1 cellular context compared by ENCODE assay signal in genomic region chr9:130498298-130498917, GRCh38.
TF ChIP-seq lines count a peak whose summit lies in the region.

No MANE protein-coding gene starts in this region.

TF ChIP-seq in K562, 482 proteins besides CTCF, POLR2A, EP300 and RAD21 (continued from another document):
- TF ChIP-seq, protein P1, sequence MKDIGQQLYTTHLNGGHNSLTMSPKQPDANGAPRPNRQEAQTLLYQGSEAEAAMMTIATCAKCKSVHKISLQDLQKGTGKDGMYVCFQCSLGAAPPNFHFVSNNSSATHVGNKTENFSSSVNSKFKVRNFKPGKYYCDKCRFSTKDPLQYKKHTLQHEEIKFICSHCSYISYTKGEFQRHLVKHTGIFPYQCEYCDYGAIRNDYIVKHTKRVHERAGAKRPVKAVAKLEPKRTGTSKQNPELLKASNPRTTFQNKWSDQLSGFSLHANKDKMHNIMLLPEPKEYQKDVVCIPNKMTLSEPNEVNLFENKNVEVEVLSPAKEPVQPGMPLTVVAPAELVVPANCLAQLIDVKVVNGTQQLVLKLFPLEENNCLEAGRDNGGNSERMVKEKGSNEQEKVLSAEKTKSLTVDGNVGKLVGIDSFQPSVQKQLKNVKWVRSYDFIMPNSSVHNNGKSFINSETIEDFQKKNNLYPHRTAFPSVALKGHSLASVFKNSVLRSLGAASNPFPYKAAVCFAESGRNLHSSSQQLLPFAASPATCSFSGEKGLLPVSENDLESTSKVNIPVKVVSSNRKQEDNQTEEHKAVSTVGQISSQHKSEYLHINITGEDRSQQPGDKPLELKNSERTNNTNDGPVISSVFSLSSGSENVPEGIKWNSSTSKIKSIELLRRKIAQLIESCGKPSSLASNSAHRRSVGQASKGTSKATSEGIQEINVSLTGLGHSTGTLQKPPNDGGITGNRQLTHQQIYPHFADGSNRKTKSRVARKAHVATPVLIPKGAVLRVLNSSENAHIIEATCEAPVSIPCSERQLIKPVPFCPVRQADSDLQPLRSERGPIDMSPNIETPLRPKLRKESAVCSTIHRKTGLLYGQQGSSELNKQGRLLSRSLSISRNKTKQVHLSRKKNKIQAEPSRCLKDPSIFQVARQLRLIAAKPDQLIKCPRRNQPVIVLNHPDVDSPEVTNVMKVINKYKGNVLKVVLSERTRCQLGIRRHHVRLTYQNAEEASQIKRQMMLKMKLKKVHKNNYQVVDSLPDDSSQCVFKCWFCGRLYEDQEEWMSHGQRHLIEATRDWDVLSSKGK (CRISPR knock-in tag; IDR thresholded peaks at IDR 0.05): no peak
- TF ChIP-seq, protein P2, sequence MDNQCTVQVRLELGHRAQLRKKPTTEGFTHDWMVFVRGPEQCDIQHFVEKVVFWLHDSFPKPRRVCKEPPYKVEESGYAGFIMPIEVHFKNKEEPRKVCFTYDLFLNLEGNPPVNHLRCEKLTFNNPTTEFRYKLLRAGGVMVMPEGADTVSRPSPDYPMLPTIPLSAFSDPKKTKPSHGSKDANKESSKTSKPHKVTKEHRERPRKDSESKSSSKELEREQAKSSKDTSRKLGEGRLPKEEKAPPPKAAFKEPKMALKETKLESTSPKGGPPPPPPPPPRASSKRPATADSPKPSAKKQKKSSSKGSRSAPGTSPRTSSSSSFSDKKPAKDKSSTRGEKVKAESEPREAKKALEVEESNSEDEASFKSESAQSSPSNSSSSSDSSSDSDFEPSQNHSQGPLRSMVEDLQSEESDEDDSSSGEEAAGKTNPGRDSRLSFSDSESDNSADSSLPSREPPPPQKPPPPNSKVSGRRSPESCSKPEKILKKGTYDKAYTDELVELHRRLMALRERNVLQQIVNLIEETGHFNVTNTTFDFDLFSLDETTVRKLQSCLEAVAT (IDR thresholded peaks at IDR 0.05): peak in 1 of 2 experiments; percentile 97; a peak in 2 of 4 replicates
- TF ChIP-seq, protein P3, sequence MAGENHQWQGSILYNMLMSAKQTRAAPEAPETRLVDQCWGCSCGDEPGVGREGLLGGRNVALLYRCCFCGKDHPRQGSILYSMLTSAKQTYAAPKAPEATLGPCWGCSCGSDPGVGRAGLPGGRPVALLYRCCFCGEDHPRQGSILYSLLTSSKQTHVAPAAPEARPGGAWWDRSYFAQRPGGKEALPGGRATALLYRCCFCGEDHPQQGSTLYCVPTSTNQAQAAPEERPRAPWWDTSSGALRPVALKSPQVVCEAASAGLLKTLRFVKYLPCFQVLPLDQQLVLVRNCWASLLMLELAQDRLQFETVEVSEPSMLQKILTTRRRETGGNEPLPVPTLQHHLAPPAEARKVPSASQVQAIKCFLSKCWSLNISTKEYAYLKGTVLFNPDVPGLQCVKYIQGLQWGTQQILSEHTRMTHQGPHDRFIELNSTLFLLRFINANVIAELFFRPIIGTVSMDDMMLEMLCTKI (IDR thresholded peaks at IDR 0.05; ENCODE audit: partially characterized antibody): no peak
